Comparison of ENCODE assay signal across 9 cellular contexts in the genomic region with DNA sequence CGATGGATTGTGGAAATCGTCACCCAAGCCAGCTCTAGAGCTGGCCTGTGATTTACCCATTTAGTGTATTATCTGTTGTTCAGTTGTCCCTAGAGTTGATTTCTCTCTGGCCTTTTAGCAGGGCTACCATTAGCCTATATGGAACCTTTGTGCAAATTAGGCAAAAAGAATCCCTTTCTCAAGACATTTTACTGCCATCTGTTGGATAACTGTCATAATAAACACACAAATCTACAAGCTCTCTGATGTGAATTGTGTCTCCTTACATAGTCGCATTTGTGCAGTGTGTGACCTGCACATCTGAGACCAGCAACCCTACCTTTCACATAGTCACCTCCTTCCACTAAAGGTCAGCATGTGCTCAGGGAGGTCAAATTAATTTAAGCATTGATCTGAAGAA. TPM values are rescaled to one million over a fixed set of nuclear protein-coding genes. Genes with fewer than 3 reads are reported as not detected.
DNase-seq lines count a peak whose midpoint lies in the region; ATAC-seq and TF ChIP-seq lines count a peak whose summit lies in the region.
"Had no signal": no experiment of that assay in that cellular context is flagged by ENCODE, and none has a peak within 500 bp of the region (broad histone marks: within the 10 kb centered on the region; RNA-seq: fewer than 3 reads in every experiment).

No MANE protein-coding gene starts in this region.

- H3K27me3 ChIP-seq in CD8-positive, alpha-beta T cell (ENCODE audit: insufficient read depth, low read length) = no peaks in the 10 kb centered on the region
- H3K27me3 ChIP-seq in RWPE2 (ENCODE audit: insufficient read depth, poor library complexity, severe bottlenecking) (no peaks in the 10 kb centered on the region), hepatocyte (peaks cover 2% of the 10 kb centered on the region)

- 80% methylated on average over 3 of the region's 3 CpGs for WGBS in hepatocyte (ENCODE audit: low lambda C conversion rate, missing lambda C conversion rate)

- TF ChIP-seq CTCF in CD8-positive, alpha-beta T cell (IDR thresholded peaks at IDR 0.05) = no peak
- TF ChIP-seq CTCF in HEK293 (tag by site-specific recombination; IDR thresholded peaks at IDR 0.05) = no peak
- TF ChIP-seq CTCF in RWPE2 (IDR thresholded peaks at IDR 0.05; ENCODE audit: poor library complexity, severe bottlenecking) = peak; percentile 39
- TF ChIP-seq CTCF in hepatocyte (IDR thresholded peaks at IDR 0.05; ENCODE audit: poor library complexity) = peak; percentile 42
- TF ChIP-seq CTCF in GM10248 (IDR thresholded peaks at IDR 0.05; ENCODE audit: control extremely low read depth, extremely low read depth, low read depth, missing control alignments) = no peak

- no peak overlapping the region for H3K4me3 ChIP-seq in CD8-positive, alpha-beta T cell (ENCODE audit: low read depth, low read length)
- H3K4me3 ChIP-seq in HEK293 (ENCODE audit: low read depth, low read length) (no peak overlapping the region), RWPE2 (ENCODE audit: severe bottlenecking) (no peak overlapping the region), hepatocyte (no peak overlapping the region)

- no peaks in the 10 kb centered on the region for H3K9me2 ChIP-seq in hepatocyte (replicated peaks; ENCODE audit: insufficient read depth)

- no peaks in the 10 kb centered on the region for H4K20me1 ChIP-seq in hepatocyte (ENCODE audit: insufficient read depth, poor library complexity, severe bottlenecking)

- H3K36me3 ChIP-seq in CD8-positive, alpha-beta T cell (ENCODE audit: insufficient read depth, low read length) = no peaks in the 10 kb centered on the region
- no peaks in the 10 kb centered on the region for H3K36me3 ChIP-seq in HEK293 (ENCODE audit: control insufficient read depth in 2 of 2, insufficient read depth in 1 of 2, low read length in 2 of 2)
- no peaks in the 10 kb centered on the region for H3K36me3 ChIP-seq in RWPE2 (ENCODE audit: low read depth)
- H3K36me3 ChIP-seq in hepatocyte (replicated peaks; ENCODE audit: insufficient read depth, low read depth) = no peaks in the 10 kb centered on the region

- H3K4me3 Mint-ChIP-seq in CD8-positive, alpha-beta T cell = peak overlapping the region; percentile 26

- no peak overlapping the region for H3K27ac ChIP-seq in CD8-positive, alpha-beta T cell (ENCODE audit: low read depth, low read length)
- H3K27ac ChIP-seq in HEK293 (ENCODE audit: extremely low read depth, low read depth, low read length) (no peak overlapping the region), RWPE2 (ENCODE audit: poor library complexity, severe bottlenecking) (no peak overlapping the region), hepatocyte (no peak overlapping the region)

- ATAC-seq in CD8-positive, alpha-beta T cell = no peak
- ATAC-seq in RWPE2 (ENCODE audit: low read depth) (peak; percentile 48; the same call in 2 of the 3 replicates), GM18511 (IDR thresholded peaks at IDR 0.05; ENCODE audit: unreplicated experiment) (no peak), sciatic nerve (no peak)

- H3K27me3 Mint-ChIP-seq in CD8-positive, alpha-beta T cell (ENCODE audit: low read depth) = no peaks in the 10 kb centered on the region

- no peaks in the 10 kb centered on the region for H3K9me3 ChIP-seq in CD8-positive, alpha-beta T cell (ENCODE audit: low read length)
- no peaks in the 10 kb centered on the region for H3K9me3 ChIP-seq in HEK293 (ENCODE audit: control insufficient read depth, insufficient read depth, low read depth, low read length)
- H3K9me3 ChIP-seq in RWPE2 (ENCODE audit: severe bottlenecking) = no peaks in the 10 kb centered on the region
- no peaks in the 10 kb centered on the region for H3K9me3 ChIP-seq in hepatocyte (ENCODE audit: low read depth)

- DNase-seq in CD8-positive, alpha-beta T cell = no peak
- DNase-seq in RWPE2 (ENCODE audit: low spot score) (no peak), hepatocyte (ENCODE audit: low spot score) (no peak), GM10248 (ENCODE audit: extremely low spot score) (no peak), sciatic nerve (ENCODE audit: low spot score) (no peak)
- no peak for DNase-seq in effector CD4-positive, alpha-beta T cell

- peaks cover 35% of the 10 kb centered on the region for H3K4me1 ChIP-seq in CD8-positive, alpha-beta T cell (ENCODE audit: insufficient read depth, low read length)
- H3K4me1 ChIP-seq in HEK293 (ENCODE audit: control insufficient read depth, insufficient read depth, low read length) = no peaks in the 10 kb centered on the region
- no peaks in the 10 kb centered on the region for H3K4me1 ChIP-seq in RWPE2 (ENCODE audit: insufficient read depth, poor library complexity, severe bottlenecking)
- H3K4me1 ChIP-seq in hepatocyte (ENCODE audit: insufficient read depth) = no peaks in the 10 kb centered on the region

- no peaks in the 10 kb centered on the region for H3K36me3 Mint-ChIP-seq in CD8-positive, alpha-beta T cell

- CTCF ChIA-PET in CD8-positive, alpha-beta T cell (lab: Charles Lee) = interaction anchor here (0.7 to 3.3 kb wide), 17 partner anchors 9 to 496 kb away, joined by 3 to 24 read pairs (median 4); partner anchors contain the start of gene LOXHD1
- CTCF ChIA-PET in HEK293 (lab: Yijun Ruan, JAX) (interaction anchor here (0.5 to 4.7 kb wide), 21 partner anchors 9 to 509 kb away, joined by 3 to 62 read pairs (median 4); partner anchors contain the start of gene LOXHD1), GM10248 (lab: Yijun Ruan, JAX) (interaction anchor here (0.9 to 2.0 kb wide), 9 partner anchors 9 to 477 kb away, joined by 3 to 11 read pairs (median 3); no protein-coding TSS in a partner anchor)

- intact Hi-C loops in CD8-positive, alpha-beta T cell (cut with DNase I, micrococcal nuclease) = loop anchor here in 1 of 2 experiments (1.0 kb wide), 1 partner anchor 450 kb away; no protein-coding TSS in a partner anchor
- intact Hi-C loops in sciatic nerve (cut with DNase I) = no loop called here

- POLR2A ChIA-PET in CD8-positive, alpha-beta T cell (lab: Charles Lee) = interaction anchor here (0.6 to 1.8 kb wide), 5 partner anchors 14 to 1808 kb away, joined by 3 to 9 read pairs (median 3); a partner anchor contains a TSS
- POLR2A ChIA-PET in HEK293 (lab: Yijun Ruan, JAX) = interaction anchor here (0.6 to 1.0 kb wide), 2 partner anchors 378 to 450 kb away, joined by 4 to 5 read pairs; a partner anchor contains a TSS
- POLR2A ChIA-PET in GM10248 (lab: Yijun Ruan, JAX) = no interaction called here

- peak overlapping the region; percentile 92 for H3K27ac Mint-ChIP-seq in CD8-positive, alpha-beta T cell

- H3K4me1 Mint-ChIP-seq in CD8-positive, alpha-beta T cell (ENCODE audit: low read depth) = peaks cover 50% of the 10 kb centered on the region

- no peak overlapping the region for H3K4me2 ChIP-seq in hepatocyte

- H3K79me2 ChIP-seq in hepatocyte = no peaks in the 10 kb centered on the region

- H2AFZ ChIP-seq in hepatocyte = no peak overlapping the region

- no peaks in the 10 kb centered on the region for H3K9me3 Mint-ChIP-seq in CD8-positive, alpha-beta T cell

TF ChIP-seq in HEK293, 187 proteins besides CTCF, POLR2A, EP300 and RAD21:
- TF ChIP-seq ZNF223 (tag by site-specific recombination; IDR thresholded peaks at IDR 0.05) = no peak
- TF ChIP-seq ZNF747 (tag by site-specific recombination; IDR thresholded peaks at IDR 0.05) = no peak
- peak; percentile 42 for TF ChIP-seq ZNF654 (tag by site-specific recombination; IDR thresholded peaks at IDR 0.05; ENCODE audit: low read depth)
- TF ChIP-seq, protein P1, sequence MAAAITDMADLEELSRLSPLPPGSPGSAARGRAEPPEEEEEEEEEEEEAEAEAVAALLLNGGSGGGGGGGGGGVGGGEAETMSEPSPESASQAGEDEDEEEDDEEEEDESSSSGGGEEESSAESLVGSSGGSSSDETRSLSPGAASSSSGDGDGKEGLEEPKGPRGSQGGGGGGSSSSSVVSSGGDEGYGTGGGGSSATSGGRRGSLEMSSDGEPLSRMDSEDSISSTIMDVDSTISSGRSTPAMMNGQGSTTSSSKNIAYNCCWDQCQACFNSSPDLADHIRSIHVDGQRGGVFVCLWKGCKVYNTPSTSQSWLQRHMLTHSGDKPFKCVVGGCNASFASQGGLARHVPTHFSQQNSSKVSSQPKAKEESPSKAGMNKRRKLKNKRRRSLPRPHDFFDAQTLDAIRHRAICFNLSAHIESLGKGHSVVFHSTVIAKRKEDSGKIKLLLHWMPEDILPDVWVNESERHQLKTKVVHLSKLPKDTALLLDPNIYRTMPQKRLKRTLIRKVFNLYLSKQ (tag by site-specific recombination; IDR thresholded peaks at IDR 0.05; ENCODE audit: borderline replicate concordance) = no peak

RNA-seq across cellular contexts. Expression of gene LOXHD1, which starts 34.0 kb away (rescaled TPM):
- under 1 TPM in 1 of 2 experiments, not detected in 1; 0.19 TPM for total RNA-seq in CD8-positive, alpha-beta T cell
- not detected in 2 replicates for total RNA-seq in hepatocyte
- polyA plus RNA-seq in hepatocyte = not detected in 2 replicates
- total RNA-seq in sciatic nerve = 0.89 TPM
- total RNA-seq: T-helper 2 cell treated with Interferon-gamma antibody and Interleukin-4, amounts not matched to agents 100 ng/mL and 5 ng/mL, for 36 hours had no signal

Comparison
In these comparisons a context has a peak if more than half of its experiments do, and no peak if none do; other contexts are left out.
1. CTCF ChIP-seq: peak in RWPE2 (single experiment) and hepatocyte (single experiment); none in CD8-positive, alpha-beta T cell (single experiment), HEK293 (single experiment) and GM10248 (single experiment).